In genomic region chr9:37953204-37953774, GRCh38 we compare ENCODE assay signal across 10 cellular contexts. TPM values are rescaled to one million over a fixed set of nuclear protein-coding genes. Genes with fewer than 3 reads are reported as not detected.
DNase-seq lines count a peak whose midpoint lies in the region; ATAC-seq, FAIRE-seq and TF ChIP-seq lines count a peak whose summit lies in the region.
"Had no signal": no experiment of that assay in that cellular context is flagged by ENCODE, and none has a peak within 500 bp of the region (broad histone marks: within the 10 kb centered on the region; RNA-seq: fewer than 3 reads in every experiment).

No MANE protein-coding gene starts in this region.

- H3K4me3 Mint-ChIP-seq in astrocyte (ENCODE audit: unreplicated experiment) (no peak overlapping the region), nephron progenitor cell (no peak overlapping the region)

- H3K4me2 ChIP-seq in BLaER1 (peak overlapping the region; percentile 85), astrocyte (ENCODE audit: low read length) (peak overlapping the region; percentile 69)

- no peaks in the 10 kb centered on the region for H3K36me3 ChIP-seq in BLaER1
- H3K36me3 ChIP-seq in astrocyte (ENCODE audit: insufficient read depth, low read length) = peaks cover 3% of the 10 kb centered on the region

- H3K27ac Mint-ChIP-seq in astrocyte (ENCODE audit: unreplicated experiment) = peak overlapping the region; percentile 97
- H3K27ac Mint-ChIP-seq in nephron progenitor cell = peak overlapping the region; percentile 91

- DNase-seq in astrocyte (ENCODE audit: low read depth) (no peak), nephron progenitor cell (no peak), DMS 273 treated with DMSO at 0.1 percent for 48 hours (lab: John Stamatoyannopoulos, UW) (no peak), SK-N-DZ (ENCODE audit: low spot score) (no peak), OCI-M1 (lab: John Stamatoyannopoulos, UW) (no peak), H4 (ENCODE audit: low spot score) (no peak)
- DNase-seq: NCI-H2107 had no signal

- peak overlapping the region; percentile 64; the same call in 1 of the 2 replicates for H3K9ac ChIP-seq in BLaER1
- peak overlapping the region; percentile 77 for H3K9ac ChIP-seq in astrocyte (ENCODE audit: low read length)

- H3K4me1 ChIP-seq in BLaER1 = peaks cover 90% of the 10 kb centered on the region
- peaks cover 38% of the 10 kb centered on the region for H3K4me1 ChIP-seq in astrocyte (ENCODE audit: insufficient read depth, low read length)

- H3K27me3 Mint-ChIP-seq in astrocyte (ENCODE audit: low read depth, unreplicated experiment) (no peaks in the 10 kb centered on the region), nephron progenitor cell (ENCODE audit: low read depth, poor library complexity) (peaks cover 4% of the 10 kb centered on the region)

- H3K9me3 Mint-ChIP-seq in astrocyte (ENCODE audit: unreplicated experiment) (no peaks in the 10 kb centered on the region), nephron progenitor cell (no peaks in the 10 kb centered on the region)

- peaks cover 45% of the 10 kb centered on the region for H3K36me3 Mint-ChIP-seq in astrocyte (ENCODE audit: low read depth, unreplicated experiment)
- H3K36me3 Mint-ChIP-seq in nephron progenitor cell (ENCODE audit: low read depth) = peaks cover 27% of the 10 kb centered on the region

- H3K9me3 ChIP-seq in BLaER1 = no peaks in the 10 kb centered on the region
- no peaks in the 10 kb centered on the region for H3K9me3 ChIP-seq in astrocyte (ENCODE audit: insufficient read depth, low read depth, low read length)

- H3K27me3 ChIP-seq in BLaER1 (no peaks in the 10 kb centered on the region; the same call in 1 of the 2 replicates), astrocyte (ENCODE audit: insufficient read depth, low read length) (no peaks in the 10 kb centered on the region)

- H3K4me1 Mint-ChIP-seq in astrocyte (ENCODE audit: low read depth, unreplicated experiment) = peaks cover 63% of the 10 kb centered on the region
- H3K4me1 Mint-ChIP-seq in nephron progenitor cell = peaks cover 42% of the 10 kb centered on the region

- H3K27ac ChIP-seq in BLaER1 (peak overlapping the region; percentile 62), astrocyte (ENCODE audit: low read depth, low read length) (peak overlapping the region; percentile 95)
- H3K27ac ChIP-seq: SK-N-MC had no signal

- no peak overlapping the region for H2AFZ ChIP-seq in astrocyte (ENCODE audit: low read depth, low read length)

- peaks cover 33% of the 10 kb centered on the region for H3K79me2 ChIP-seq in astrocyte (ENCODE audit: insufficient read depth, low read length)

- TF ChIP-seq CTCF in astrocyte (IDR thresholded peaks at IDR 0.05; ENCODE audit: insufficient read depth, low read depth, low read length) (no peak), nephron progenitor cell (IDR thresholded peaks at IDR 0.05) (no peak)

- FAIRE-seq in astrocyte (lab: Jason Lieb, UNC) = no peak

- peak; percentile 20 for ATAC-seq in GM21619 (IDR thresholded peaks at IDR 0.05; ENCODE audit: unreplicated experiment)

- H4K20me1 ChIP-seq in BLaER1 (no peaks in the 10 kb centered on the region), astrocyte (ENCODE audit: insufficient read depth, low read length) (no peaks in the 10 kb centered on the region)

- no peak overlapping the region for H3K4me3 ChIP-seq in BLaER1
- H3K4me3 ChIP-seq in astrocyte (ENCODE audit: insufficient read depth, low read depth, low read length) = peak overlapping the region; percentile 3
- H3K4me3 ChIP-seq: SK-N-MC had no signal

RNA-seq across cellular contexts. Expression of gene SLC25A51, which starts 49.4 kb away (rescaled TPM):
- 37.1 and 39.6 TPM in 2 replicates for total RNA-seq in astrocyte
- 31.1 and 36.9 TPM in 2 replicates for polyA plus RNA-seq in SK-N-DZ (2014; cell fraction: cytosol; rRNA removed)
- 16.9 and 19.2 TPM in 2 replicates for polyA plus RNA-seq in SK-N-DZ (2014; cell fraction: nucleus; rRNA removed)
- 26.3 and 38.4 TPM in 2 replicates for total RNA-seq in H4 (2014; rRNA removed; shearing (Covaris generic))
